ENCODE assay signal across 9 cellular contexts in the genomic region with DNA sequence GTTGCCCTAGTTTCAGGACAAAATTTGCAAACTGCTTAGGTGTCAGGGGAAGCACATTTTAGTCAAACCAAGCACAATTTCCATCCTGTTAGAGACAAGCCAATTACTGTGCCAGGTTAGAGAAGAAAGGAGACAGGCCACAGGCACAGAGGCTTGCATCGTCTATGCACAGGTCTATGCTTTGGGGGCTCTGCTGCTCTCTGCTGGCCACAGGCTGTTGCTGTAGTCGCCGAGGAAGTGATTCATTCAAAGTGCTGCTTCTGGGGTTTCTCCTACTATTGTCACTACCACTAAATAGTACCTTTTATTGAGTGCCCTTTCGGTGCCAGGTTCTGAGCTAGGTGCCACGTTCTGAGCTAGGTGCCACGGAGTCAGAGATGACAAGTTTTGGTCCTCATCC. TPM values are rescaled to one million over a fixed set of nuclear protein-coding genes. Genes with fewer than 3 reads are reported as not detected.
DNase-seq lines count a peak whose midpoint lies in the region; TF ChIP-seq lines count a peak whose summit lies in the region.
"Had no signal": no experiment of that assay in that cellular context is flagged by ENCODE, and none has a peak within 500 bp of the region (broad histone marks: within the 10 kb centered on the region; RNA-seq: fewer than 3 reads in every experiment).

No MANE protein-coding gene starts in this region.

- H3K4me1 ChIP-seq in HEK293 (ENCODE audit: control insufficient read depth, insufficient read depth, low read length) (peaks cover 8% of the 10 kb centered on the region; the same call in 1 of the 2 replicates), suprapubic skin (no peaks in the 10 kb centered on the region)

- H3K36me3 ChIP-seq in HEK293 (ENCODE audit: control insufficient read depth in 2 of 2, insufficient read depth in 1 of 2, low read length in 2 of 2) (no peaks in the 10 kb centered on the region), suprapubic skin (no peaks in the 10 kb centered on the region)

- H3K27ac Mint-ChIP-seq in T-helper 2 cell treated with Interferon-gamma antibody and Interleukin-4, amounts not matched to agents 5 μg/mL and 100 μg/mL, for 36 hours = peak overlapping the region; percentile 54

- H3K27ac ChIP-seq in HEK293 (ENCODE audit: extremely low read depth, low read depth, low read length) = no peak overlapping the region
- H3K27ac ChIP-seq in suprapubic skin = no peak overlapping the region

- peak overlapping the region; percentile 37 for H3K4me3 Mint-ChIP-seq in T-helper 2 cell treated with Interferon-gamma antibody and Interleukin-4, amounts not matched to agents 5 μg/mL and 100 μg/mL, for 36 hours

- H3K27me3 Mint-ChIP-seq in T-helper 2 cell treated with Interferon-gamma antibody and Interleukin-4, amounts not matched to agents 5 μg/mL and 100 μg/mL, for 36 hours (ENCODE audit: low read depth) = no peaks in the 10 kb centered on the region

- no peaks in the 10 kb centered on the region for H3K36me3 Mint-ChIP-seq in T-helper 2 cell treated with Interferon-gamma antibody and Interleukin-4, amounts not matched to agents 5 μg/mL and 100 μg/mL, for 36 hours (ENCODE audit: low read depth)

- TF ChIP-seq CTCF in GM12874 (IDR thresholded peaks at IDR 0.05; ENCODE audit: insufficient read depth, low read depth, low read length) (peak; percentile 74), HEK293 (tag by site-specific recombination; IDR thresholded peaks at IDR 0.05) (peak; percentile 66; the same call in 1 of the 2 replicates), suprapubic skin (IDR thresholded peaks at IDR 0.05) (peak in 1 of 2 donors; percentile 47)

- no peaks in the 10 kb centered on the region for H3K9me3 Mint-ChIP-seq in T-helper 2 cell treated with Interferon-gamma antibody and Interleukin-4, amounts not matched to agents 5 μg/mL and 100 μg/mL, for 36 hours

- H3K9me3 ChIP-seq in HEK293 (ENCODE audit: control insufficient read depth, insufficient read depth, low read depth, low read length) (no peaks in the 10 kb centered on the region; the same call in 1 of the 2 replicates), suprapubic skin (no peaks in the 10 kb centered on the region)

- POLR2A ChIA-PET in HEK293 (lab: Yijun Ruan, JAX) = interaction anchor here (0.6 to 0.7 kb wide), 2 partner anchors 117 to 354 kb away, joined by 3 to 4 read pairs; no protein-coding TSS in a partner anchor

- peak; percentile 58 for DNase-seq in NAMALWA (ENCODE audit: low spot score)
- peak; percentile 57 for DNase-seq in T-helper 2 cell treated with Interferon-gamma antibody and Interleukin-4, amounts not matched to agents 5 μg/mL and 100 μg/mL, for 36 hours (ENCODE audit: low spot score)
- DNase-seq in anterior cingulate cortex (lab: John Stamatoyannopoulos, UW) = peak in 51 of 58 donors; percentile 0 to 42 (median 6)
- peak; percentile 9 for DNase-seq in iPS DF 19.7 (ENCODE audit: low read depth, low spot score)
- DNase-seq in stimulated activated CD4-positive, alpha-beta T cell treated with anti-CD3 and anti-CD28 coated beads, Interleukin-15, amount 100 ng/mL, for 1 hour (ENCODE audit: low read depth in 1 of 2, low spot score in 1 of 2) = peak; percentile 31 to 37
- no peak for DNase-seq in suprapubic skin (ENCODE audit: low spot score in 2 of 2)

- no peaks in the 10 kb centered on the region for H3K27me3 ChIP-seq in suprapubic skin

- WGBS in suprapubic skin = 2% methylated on average over 6 of the region's 6 CpGs

- CTCF ChIA-PET in HEK293 (lab: Yijun Ruan, JAX) = interaction anchor here (0.5 to 2.3 kb wide), 25 partner anchors 9 to 581 kb away, joined by 3 to 15 read pairs (median 4); partner anchors contain the start of genes HTATSF1 and VGLL1

- H3K4me3 ChIP-seq in HEK293 (ENCODE audit: low read depth, low read length) (no peak overlapping the region), suprapubic skin (no peak overlapping the region)

- TF ChIP-seq POLR2A in suprapubic skin (IDR thresholded peaks at IDR 0.05) = no peak

- H3K4me1 Mint-ChIP-seq in T-helper 2 cell treated with Interferon-gamma antibody and Interleukin-4, amounts not matched to agents 5 μg/mL and 100 μg/mL, for 36 hours (ENCODE audit: low read depth) = peaks cover 23% of the 10 kb centered on the region

- no peak for TF ChIP-seq EP300 in suprapubic skin (IDR thresholded peaks at IDR 0.05)

TF ChIP-seq in HEK293, 187 proteins besides CTCF, POLR2A, EP300 and RAD21:
- TF ChIP-seq ZNF660 (tag by site-specific recombination; IDR thresholded peaks at IDR 0.05) (peak; percentile 84), PRDM1 (tag by site-specific recombination; IDR thresholded peaks at IDR 0.05) (0 out of 2 replicates have a peak, but pooled peaks have one; percentile 44), TRIM28 (IDR thresholded peaks at IDR 0.05; ENCODE audit: borderline replicate concordance, low read length) (no peak), ZNF654 (tag by site-specific recombination; IDR thresholded peaks at IDR 0.05; ENCODE audit: low read depth) (peak; percentile 79)

RNA-seq across cellular contexts. Expression of gene VGLL1, which starts 45.5 kb away (rescaled TPM):
- not detected for total RNA-seq in suprapubic skin
- total RNA-seq: mononuclear cell had no signal

Comparison
In these comparisons a context has a peak if more than half of its experiments do, and no peak if none do; other contexts are left out.
1. DNase-seq: peak in NAMALWA (single experiment), T-helper 2 cell treated with Interferon-gamma antibody and Interleukin-4, amounts not matched to agents 5 μg/mL and 100 μg/mL, for 36 hours (single experiment), anterior cingulate cortex (51 of 58), iPS DF 19.7 (single experiment) and stimulated activated CD4-positive, alpha-beta T cell treated with anti-CD3 and anti-CD28 coated beads, Interleukin-15, amount 100 ng/mL, for 1 hour (2 of 2); none in suprapubic skin (0 of 2).